Comparison of ENCODE assay signal across 36 cellular contexts in genomic region chr10:55348534-55348933, GRCh38.
DNase-seq lines count a peak whose midpoint lies in the region; ATAC-seq, FAIRE-seq and TF ChIP-seq lines count a peak whose summit lies in the region.
"Had no signal": no experiment of that assay in that cellular context is flagged by ENCODE, and none has a peak within 500 bp of the region (broad histone marks: within the 10 kb centered on the region; RNA-seq: fewer than 3 reads in every experiment).

No MANE protein-coding gene starts in this region.

- H3K27ac ChIP-seq in HepG2 (ENCODE audit: extremely low read length, insufficient read depth, low read length): no peak overlapping the region
- H3K27ac ChIP-seq in right lobe of liver: no peak overlapping the region
- H3K27ac ChIP-seq in A549: no peak overlapping the region
- no peak overlapping the region for H3K27ac ChIP-seq in GM23338 (ENCODE audit: low read depth)
- no peak overlapping the region for H3K27ac ChIP-seq in IMR-90 (ENCODE audit: insufficient read depth, low read length)
- H3K27ac ChIP-seq: 22Rv1; BLaER1; BLaER1 treated with 17β-estradiol and CSF1 and Interleukin-3, amounts not matched to agents 10 nM and 100 nM; C4-2B had no signal

- dilution Hi-C loops in IMR-90 (cut with HindIII; ENCODE audit: low sequenced_read_pairs, unreplicated experiment): no loop called here

- H3K36me3 Mint-ChIP-seq in GM23338 (ENCODE audit: low read depth): no peaks in the 10 kb centered on the region
- H3K36me3 Mint-ChIP-seq: CD14-positive monocyte; CD4-positive, alpha-beta memory T cell; CD4-positive, CD25-positive, alpha-beta regulatory T cell; CD8-positive, alpha-beta memory T cell; CD8-positive, alpha-beta T cell had no signal

- H3K9me3 ChIP-seq in HepG2 (ENCODE audit: low read length): no peaks in the 10 kb centered on the region
- no peaks in the 10 kb centered on the region for H3K9me3 ChIP-seq in right lobe of liver
- H3K9me3 ChIP-seq in A549: no peaks in the 10 kb centered on the region
- H3K9me3 ChIP-seq in IMR-90 (ENCODE audit: control insufficient read depth, insufficient read depth, low read length): no peaks in the 10 kb centered on the region
- H3K9me3 ChIP-seq: BE2C; BLaER1; BLaER1 treated with 17β-estradiol and CSF1 and Interleukin-3, amounts not matched to agents 10 nM and 100 nM; Caco-2 had no signal

- H3K4me2 ChIP-seq in HepG2 (ENCODE audit: low read depth, low read length): no peak overlapping the region
- no peak overlapping the region for H3K4me2 ChIP-seq in A549
- no peak overlapping the region for H3K4me2 ChIP-seq in GM23338
- no peak overlapping the region for H3K4me2 ChIP-seq in IMR-90 (ENCODE audit: low read depth, low read length)
- H3K4me2 ChIP-seq: BLaER1; BLaER1 treated with 17β-estradiol and CSF1 and Interleukin-3, amounts not matched to agents 10 nM and 100 nM had no signal

- no peak overlapping the region for H2BK20ac ChIP-seq in IMR-90 (ENCODE audit: low read depth, low read length)

- H3K18ac ChIP-seq in IMR-90 (ENCODE audit: low read depth, low read length): no peak overlapping the region

- H3K9me3 Mint-ChIP-seq in GM23338: no peaks in the 10 kb centered on the region

- H3K56ac ChIP-seq in IMR-90 (ENCODE audit: extremely low read depth, insufficient read depth, low read length): no peak overlapping the region

- no peak for TF ChIP-seq CTCF in HepG2 (CRISPR knock-in tag; IDR thresholded peaks at IDR 0.05)
- no peak for TF ChIP-seq CTCF in right lobe of liver (IDR thresholded peaks at IDR 0.05)
- TF ChIP-seq CTCF in A549 (IDR thresholded peaks at IDR 0.05): no peak
- TF ChIP-seq CTCF in GM23338 (conservative IDR thresholded peaks at IDR 0.05; ENCODE audit: low read depth in 2 of 2): no peak
- TF ChIP-seq CTCF in IMR-90 (conservative IDR thresholded peaks at IDR 0.05; ENCODE audit: low read depth, low read length): no peak
- TF ChIP-seq CTCF in GM13977 (IDR thresholded peaks at IDR 0.05; ENCODE audit: extremely low read depth, insufficient read depth, missing control alignments): no peak

- H2BK15ac ChIP-seq in IMR-90 (ENCODE audit: low read depth, low read length): no peak overlapping the region

- no TSS peak for BruUV-seq in HepG2 (replicated peaks; lab: Mats Ljungman, UMichigan)
- no TSS peak for BruUV-seq in IMR-90 (replicated peaks; lab: Mats Ljungman, UMichigan)

- H4K91ac ChIP-seq in IMR-90 (ENCODE audit: insufficient read depth, low read depth, low read length): no peak overlapping the region

- H3F3A ChIP-seq in GM23338 (replicated peaks; ENCODE audit: low read depth): no peaks in the 10 kb centered on the region

- intact Hi-C loops in HepG2 (cut with micrococcal nuclease; ENCODE audit: unreplicated experiment) (no loop called here), right lobe of liver (cut with DNase I) (no loop called here), IMR-90 (cut with micrococcal nuclease) (no loop called here)

- CTCF ChIA-PET in HepG2 (lab: Yijun Ruan, JAX; ENCODE audit: low intra/inter-chr PET ratio, low total read pairs) (no interaction called here), A549 (lab: Yijun Ruan, JAX) (no interaction called here), IMR-90 (lab: Yijun Ruan, JAX) (no interaction called here)

- H3K27me3 ChIP-seq in HepG2 (ENCODE audit: control insufficient read depth in 1 of 2, insufficient read depth in 2 of 2, low read length in 2 of 2): no peaks in the 10 kb centered on the region
- H3K27me3 ChIP-seq in right lobe of liver: no peaks in the 10 kb centered on the region
- H3K27me3 ChIP-seq in GM23338 (ENCODE audit: insufficient read depth): no peaks in the 10 kb centered on the region
- H3K27me3 ChIP-seq in IMR-90 (ENCODE audit: control insufficient read depth, insufficient read depth, low read length): no peaks in the 10 kb centered on the region
- H3K27me3 ChIP-seq: BE2C; BLaER1; BLaER1 treated with 17β-estradiol and CSF1 and Interleukin-3, amounts not matched to agents 10 nM and 100 nM had no signal

- no peaks in the 10 kb centered on the region for H3K79me2 ChIP-seq in HepG2 (ENCODE audit: insufficient read depth, low read length)
- H3K79me2 ChIP-seq in GM23338 (replicated peaks; ENCODE audit: insufficient read depth): no peaks in the 10 kb centered on the region

- no peak for DNase-seq in HepG2 (ENCODE audit: low spot score)
- DNase-seq in right lobe of liver: no peak
- no peak for DNase-seq in A549 (ENCODE audit: low read depth in 1 of 2, low spot score in 1 of 2)
- DNase-seq in GM23338 (ENCODE audit: low spot score): no peak
- no peak for DNase-seq in IMR-90
- DNase-seq in GM13977 (ENCODE audit: low spot score): no peak
- no peak for DNase-seq in LoVo (ENCODE audit: low spot score)
- no peak for DNase-seq in putamen (ENCODE audit: low spot score)
- DNase-seq: 8988T; ACHN; AML-193; BE2C; C1 segment of cervical spinal cord; Caco-2; Calu3; CD4-positive, alpha-beta memory T cell; CD4-positive, alpha-beta T cell; CD4-positive, CD25-positive, alpha-beta regulatory T cell; CD8-positive, alpha-beta memory T cell; CD8-positive, alpha-beta T cell; COR-L47; DMS 273 treated with DMSO at 0.1 percent for 48 hours; DMS153; DMS53; DMS79; DMS79 treated with DMSO at 0.1 percent for 48 hours; DND-41; EL had no signal

- H3K4me3 ChIP-seq in HepG2 (replicated peaks in 1 of 3; ENCODE audit: insufficient read depth in 1 of 3, low read depth in 2 of 3, low read length in 3 of 3) (no peak overlapping the region), right lobe of liver (no peak overlapping the region), A549 (no peak overlapping the region), GM23338 (no peak overlapping the region), IMR-90 (ENCODE audit: insufficient read depth, low read depth, low read length) (no peak overlapping the region)
- H3K4me3 ChIP-seq: BLaER1; BLaER1 treated with 17β-estradiol and CSF1 and Interleukin-3, amounts not matched to agents 10 nM and 100 nM had no signal

- no peaks in the 10 kb centered on the region for H3K79me1 ChIP-seq in IMR-90 (ENCODE audit: low read depth in 1 of 2, low read length in 2 of 2)

- H3K4me1 Mint-ChIP-seq in GM23338: peaks cover 10% of the 10 kb centered on the region
- H3K4me1 Mint-ChIP-seq: B cell; CD14-positive monocyte; CD4-positive, alpha-beta memory T cell; CD4-positive, CD25-positive, alpha-beta regulatory T cell; CD8-positive, alpha-beta memory T cell had no signal

- FAIRE-seq in HepG2 (lab: Jason Lieb, UNC) (no peak), A549 (lab: Jason Lieb, UNC) (no peak)
- FAIRE-seq: A204.1, D721Med had no signal

- POLR2A ChIA-PET in HepG2 (lab: Yijun Ruan, JAX): no interaction called here
- POLR2A ChIA-PET in A549 (lab: Yijun Ruan, JAX): no interaction called here
- POLR2A ChIA-PET in IMR-90 (lab: Charles Lee; ENCODE audit: unreplicated experiment): no interaction called here

- no peak overlapping the region for H2BK120ac ChIP-seq in IMR-90 (ENCODE audit: low read depth, low read length)

- no peak overlapping the region for H3K14ac ChIP-seq in IMR-90 (replicated peaks; ENCODE audit: low read depth, low read length)

- no peak overlapping the region for H3K23ac ChIP-seq in IMR-90 (ENCODE audit: low read depth, low read length)

- no peak overlapping the region; the same call in 1 of the 2 replicates for H3K27ac Mint-ChIP-seq in GM23338
- H3K27ac Mint-ChIP-seq: B cell; CD14-positive monocyte; CD4-positive, alpha-beta memory T cell; CD4-positive, alpha-beta T cell; CD4-positive, CD25-positive, alpha-beta regulatory T cell; CD8-positive, alpha-beta memory T cell; CD8-positive, alpha-beta T cell had no signal

- H2AK9ac ChIP-seq in IMR-90 (replicated peaks; ENCODE audit: low read depth, low read length, poor library complexity): no peak overlapping the region

- in situ Hi-C loops in HepG2 (cut with HindIII; ENCODE audit: extremely low pct_ligation_motif_present, low pct_unique_long_range_greater_than_20kb): no loop called here
- in situ Hi-C loops in IMR-90 (cut with MboI; ENCODE audit: low sequenced_read_pairs): no loop called here
- in situ Hi-C loops in GM13977 (cut with MboI; ENCODE audit: low pct_unique_long_range_greater_than_20kb, low sequenced_read_pairs, unreplicated experiment): no loop called here

- H3K4me1 ChIP-seq in HepG2 (ENCODE audit: insufficient read depth, low read length): no peaks in the 10 kb centered on the region
- no peaks in the 10 kb centered on the region for H3K4me1 ChIP-seq in right lobe of liver
- H3K4me1 ChIP-seq in A549: no peaks in the 10 kb centered on the region
- H3K4me1 ChIP-seq in GM23338 (ENCODE audit: insufficient read depth): 0 out of 2 replicates have a peak, but pooled peaks cover 9% of the 10 kb centered on the region
- no peaks in the 10 kb centered on the region for H3K4me1 ChIP-seq in IMR-90 (ENCODE audit: control insufficient read depth, insufficient read depth, low read length)
- H3K4me1 ChIP-seq: BLaER1; BLaER1 treated with 17β-estradiol and CSF1 and Interleukin-3, amounts not matched to agents 10 nM and 100 nM; Caco-2 had no signal

- no peak overlapping the region for H2AFZ ChIP-seq in HepG2 (ENCODE audit: low read length)
- H2AFZ ChIP-seq in GM23338: peak overlapping the region; percentile 3; the same call in 1 of the 2 replicates
- H2AFZ ChIP-seq in IMR-90 (replicated peaks; ENCODE audit: low read length, poor library complexity): no peak overlapping the region

- H2BK5ac ChIP-seq in IMR-90 (ENCODE audit: low read depth, low read length, poor library complexity, severe bottlenecking): no peak overlapping the region

- H3K9ac ChIP-seq in HepG2 (ENCODE audit: insufficient read depth, low read depth, low read length) (no peak overlapping the region), IMR-90 (ENCODE audit: low read depth, low read length) (no peak overlapping the region)
- H3K9ac ChIP-seq: BLaER1; BLaER1 treated with 17β-estradiol and CSF1 and Interleukin-3, amounts not matched to agents 10 nM and 100 nM had no signal

- no peaks in the 10 kb centered on the region for H3K36me3 ChIP-seq in HepG2 (replicated peaks in 1 of 2; ENCODE audit: control insufficient read depth in 1 of 2, insufficient read depth in 2 of 2, low read length in 2 of 2)
- no peaks in the 10 kb centered on the region for H3K36me3 ChIP-seq in right lobe of liver
- no peaks in the 10 kb centered on the region for H3K36me3 ChIP-seq in GM23338 (ENCODE audit: insufficient read depth)
- no peaks in the 10 kb centered on the region for H3K36me3 ChIP-seq in IMR-90 (ENCODE audit: control insufficient read depth, insufficient read depth, low read length)
- H3K36me3 ChIP-seq: BE2C; BLaER1; BLaER1 treated with 17β-estradiol and CSF1 and Interleukin-3, amounts not matched to agents 10 nM and 100 nM had no signal

- no peak overlapping the region for H3K4me3 Mint-ChIP-seq in GM23338
- H3K4me3 Mint-ChIP-seq: B cell; CD14-positive monocyte; CD4-positive, alpha-beta memory T cell; CD4-positive, alpha-beta T cell; CD4-positive, CD25-positive, alpha-beta regulatory T cell; CD8-positive, alpha-beta memory T cell; CD8-positive, alpha-beta T cell had no signal

- no peaks in the 10 kb centered on the region for H3K27me3 Mint-ChIP-seq in GM23338 (ENCODE audit: insufficient read depth, low read depth, poor library complexity)
- H3K27me3 Mint-ChIP-seq: B cell; CD4-positive, alpha-beta memory T cell; CD4-positive, alpha-beta T cell; CD4-positive, CD25-positive, alpha-beta regulatory T cell; CD8-positive, alpha-beta memory T cell had no signal

- H3K4ac ChIP-seq in IMR-90 (ENCODE audit: low read depth, low read length): no peak overlapping the region

- no peak for TF ChIP-seq RAD21 in HepG2 (CRISPR knock-in tag; IDR thresholded peaks at IDR 0.05)
- TF ChIP-seq RAD21 in A549 (conservative IDR thresholded peaks at IDR 0.05 in 1 of 2, IDR thresholded peaks at IDR 0.05 in 1 of 2): no peak
- TF ChIP-seq RAD21 in IMR-90 (IDR thresholded peaks at IDR 0.05; ENCODE audit: low read length): no peak

- H4K20me1 ChIP-seq in HepG2 (ENCODE audit: insufficient read depth, low read length): no peaks in the 10 kb centered on the region
- no peaks in the 10 kb centered on the region for H4K20me1 ChIP-seq in GM23338 (replicated peaks; ENCODE audit: insufficient read depth)
- no peaks in the 10 kb centered on the region for H4K20me1 ChIP-seq in IMR-90 (ENCODE audit: insufficient read depth, low read length)
- H4K20me1 ChIP-seq: BLaER1; BLaER1 treated with 17β-estradiol and CSF1 and Interleukin-3, amounts not matched to agents 10 nM and 100 nM had no signal

- H4K5ac ChIP-seq in IMR-90 (ENCODE audit: low read depth, low read length): no peak overlapping the region

- TF ChIP-seq EP300 in HepG2 (IDR thresholded peaks at IDR 0.05; ENCODE audit: low read depth in 2 of 2, low read length in 2 of 2) (no peak), HepG2 (CRISPR knock-in tag; IDR thresholded peaks at IDR 0.05; ENCODE audit: borderline replicate concordance) (no peak), A549 (IDR thresholded peaks at IDR 0.05) (no peak)

- no peak overlapping the region for H4K8ac ChIP-seq in IMR-90 (ENCODE audit: low read depth in 2 of 2, low read length in 2 of 2)

- no peak overlapping the region for H2AK5ac ChIP-seq in IMR-90 (ENCODE audit: low read depth, low read length)

- H3K9me2 ChIP-seq in GM23338 (ENCODE audit: insufficient read depth): no peaks in the 10 kb centered on the region

- ATAC-seq in HepG2 (no peak), right lobe of liver (no peak), A549 (no peak), GM23338 (no peak), IMR-90 (ENCODE audit: low read depth) (no peak)
- ATAC-seq: CD8-positive, alpha-beta T cell had no signal

- H3K9me1 ChIP-seq in IMR-90 (ENCODE audit: insufficient read depth, low read length): no peaks in the 10 kb centered on the region

- TF ChIP-seq POLR2A in HepG2 (IDR thresholded peaks at IDR 0.05; ENCODE audit: insufficient read depth in 1 of 2, low read depth in 2 of 2, low read length in 2 of 2) (no peak), right lobe of liver (IDR thresholded peaks at IDR 0.05) (no peak), A549 (IDR thresholded peaks at IDR 0.05; ENCODE audit: low read length) (no peak), IMR-90 (IDR thresholded peaks at IDR 0.05; ENCODE audit: low read depth, low read length) (no peak)

Comparison
In these comparisons a context has a peak if more than half of its experiments do, and no peak if none do; other contexts are left out.
1. Of the 38 proteins assayed by ChIP-seq in both HepG2 and A549: peak only in HepG2: none; only in A549: none; in both: MAFK; in neither: 37.